Comparison of ENCODE assay signal across 8 cellular contexts in the genomic region with DNA sequence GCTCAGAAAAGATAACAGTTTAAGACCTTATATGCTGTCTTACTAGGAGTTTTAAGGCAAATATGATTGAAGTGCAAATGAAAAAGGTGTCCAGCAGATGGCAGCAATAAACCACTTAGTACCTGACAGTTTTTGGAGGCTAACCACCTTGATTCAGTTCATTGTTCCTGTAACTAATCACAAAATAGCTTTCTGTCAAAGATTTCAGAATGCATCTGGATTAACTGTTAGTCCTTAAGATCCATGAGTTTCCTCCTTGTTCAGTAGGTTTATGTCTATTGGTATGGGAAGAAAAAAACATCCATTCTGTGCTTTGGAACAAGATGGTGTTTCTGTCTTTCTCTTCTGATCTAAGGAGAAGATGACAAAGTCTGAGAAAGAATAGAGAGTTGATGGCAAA. TPM values are rescaled to one million over a fixed set of nuclear protein-coding genes. Genes with fewer than 3 reads are reported as not detected.
DNase-seq lines count a peak whose midpoint lies in the region; ATAC-seq and TF ChIP-seq lines count a peak whose summit lies in the region.

No MANE protein-coding gene starts in this region.

- H3K27ac Mint-ChIP-seq in activated B cell treated with CpG ODN at 0.5 μM for 24 hours = no peak overlapping the region

- H3K4me1 Mint-ChIP-seq in activated B cell treated with CpG ODN at 0.5 μM for 24 hours = peaks cover 5% of the 10 kb centered on the region

- H3K9me3 Mint-ChIP-seq in activated B cell treated with CpG ODN at 0.5 μM for 24 hours = no peaks in the 10 kb centered on the region

- TF ChIP-seq CTCF in activated B cell treated with CpG ODN at 0.5 μM for 24 hours (IDR thresholded peaks at IDR 0.05) = peak; percentile 91
- TF ChIP-seq CTCF in foreskin fibroblast (IDR thresholded peaks at IDR 0.05; ENCODE audit: low read depth, low read length) = peak; percentile 42

- no peaks in the 10 kb centered on the region for H3K27me3 Mint-ChIP-seq in activated B cell treated with CpG ODN at 0.5 μM for 24 hours

- ATAC-seq in GM21619 (IDR thresholded peaks at IDR 0.05; ENCODE audit: unreplicated experiment) (peak; percentile 65), activated B cell treated with CpG ODN at 0.5 μM for 24 hours (ENCODE audit: low read depth) (no peak), HG03457 (IDR thresholded peaks at IDR 0.05; ENCODE audit: unreplicated experiment) (no peak)

- POLR2A ChIA-PET in activated B cell treated with CpG ODN at 0.5 μM for 24 hours (lab: Charles Lee) = no interaction called here

- peak; percentile 37 for DNase-seq in activated gamma-delta T cell treated with Interleukin-2 at 50 U/mL for 16 hours
- no peak for DNase-seq in activated gamma-delta T cell (lab: John Stamatoyannopoulos, UW)
- DNase-seq in NCI-H1694 treated with DMSO at 0.1 percent for 48 hours (lab: John Stamatoyannopoulos, UW) = peak; percentile 60
- no peak for DNase-seq in activated B cell treated with CpG ODN at 0.5 μM for 24 hours
- peak; percentile 23 to 71 for DNase-seq in foreskin fibroblast
- DNase-seq in pulmonary artery endothelial cell (ENCODE audit: low read depth, low spot score) = peak; percentile 26

- H3K36me3 Mint-ChIP-seq in activated B cell treated with CpG ODN at 0.5 μM for 24 hours (ENCODE audit: low read depth) = peaks cover 62% of the 10 kb centered on the region

- CTCF ChIA-PET in activated B cell treated with CpG ODN at 0.5 μM for 24 hours (lab: Charles Lee) = interaction anchor here (1.2 to 2.0 kb wide), 3 partner anchors 139 to 165 kb away, joined by 3 to 11 read pairs (median 7); no protein-coding TSS in a partner anchor

- no peak overlapping the region for H3K4me3 Mint-ChIP-seq in activated B cell treated with CpG ODN at 0.5 μM for 24 hours

- no peak overlapping the region for H3K4me3 ChIP-seq in foreskin fibroblast (ENCODE audit: low read depth in 1 of 2, low read length in 2 of 2)

- intact Hi-C loops in activated B cell treated with CpG ODN at 0.5 μM for 24 hours (cut with micrococcal nuclease) = loop anchor here (1.0 kb wide), 2 partner anchors 111 to 162 kb away; no protein-coding TSS in a partner anchor

RNA-seq across cellular contexts. Expression of a gene that starts 46.6 kb away (rescaled TPM):
- total RNA-seq in activated B cell treated with CpG ODN at 0.5 μM for 24 hours = 52.4 and 57.1 TPM in 2 replicates
- 16.4 and 22.3 TPM in 2 replicates for total RNA-seq in pulmonary artery endothelial cell

Comparison
In these comparisons a context has a peak if more than half of its experiments do, and no peak if none do; other contexts are left out.
1. DNase-seq: peak in activated gamma-delta T cell treated with Interleukin-2 at 50 U/mL for 16 hours (single experiment), NCI-H1694 treated with DMSO at 0.1 percent for 48 hours (single experiment), foreskin fibroblast (2 of 2) and pulmonary artery endothelial cell (single experiment); none in activated gamma-delta T cell (single experiment) and activated B cell treated with CpG ODN at 0.5 μM for 24 hours (single experiment).